In genomic region chr22:43637861-43638260, GRCh38 we compare ENCODE assay signal across 34 cellular contexts.
DNase-seq lines count a peak whose midpoint lies in the region; ATAC-seq and TF ChIP-seq lines count a peak whose summit lies in the region.
"Had no signal": no experiment of that assay in that cellular context is flagged by ENCODE, and none has a peak within 500 bp of the region (broad histone marks: within the 10 kb centered on the region; RNA-seq: fewer than 3 reads in every experiment).

No MANE protein-coding gene starts in this region.

- no peaks in the 10 kb centered on the region for H3K79me1 ChIP-seq in neuronal stem cell (ENCODE audit: low read depth, low read length)

- H3K27me3 ChIP-seq in GM23338 (ENCODE audit: insufficient read depth) (no peaks in the 10 kb centered on the region), neuronal stem cell (ENCODE audit: control insufficient read depth in 3 of 3, insufficient read depth in 3 of 3, low read depth in 1 of 3, low read length in 3 of 3) (peaks cover 0 to 2% (median 0%) of the 10 kb centered on the region in 3 experiments)
- H3K27me3 ChIP-seq: BLaER1; BLaER1 treated with 17β-estradiol and CSF1 and Interleukin-3, amounts not matched to agents 10 nM and 100 nM had no signal

- H3K9ac ChIP-seq in neuronal stem cell (ENCODE audit: low read depth, low read length, poor library complexity): no peak overlapping the region
- H3K9ac ChIP-seq: BLaER1; BLaER1 treated with 17β-estradiol and CSF1 and Interleukin-3, amounts not matched to agents 10 nM and 100 nM had no signal

- H3K4me3 ChIP-seq in GM23338 (no peak overlapping the region), neuronal stem cell (ENCODE audit: low read length in 2 of 2) (no peak overlapping the region)
- H3K4me3 ChIP-seq: A549; BLaER1; BLaER1 treated with 17β-estradiol and CSF1 and Interleukin-3, amounts not matched to agents 10 nM and 100 nM had no signal

- no peak overlapping the region for H4K91ac ChIP-seq in neuronal stem cell (ENCODE audit: low read depth, low read length, poor library complexity)

- H3K18ac ChIP-seq in neuronal stem cell (ENCODE audit: low read length): no peak overlapping the region

- H3K36me3 ChIP-seq in GM23338 (ENCODE audit: insufficient read depth) (no peaks in the 10 kb centered on the region), neuronal stem cell (replicated peaks in 1 of 2; ENCODE audit: control insufficient read depth in 2 of 2, insufficient read depth in 2 of 2, low read length in 2 of 2) (no peaks in the 10 kb centered on the region)
- H3K36me3 ChIP-seq: BE2C; BLaER1; BLaER1 treated with 17β-estradiol and CSF1 and Interleukin-3, amounts not matched to agents 10 nM and 100 nM had no signal

- H3K9me2 ChIP-seq in GM23338 (ENCODE audit: insufficient read depth): no peaks in the 10 kb centered on the region

- H3K36me3 Mint-ChIP-seq in GM23338 (ENCODE audit: low read depth): peaks cover 6% of the 10 kb centered on the region
- H3K36me3 Mint-ChIP-seq in osteocyte (ENCODE audit: unreplicated experiment): peaks cover 2% of the 10 kb centered on the region
- H3K36me3 Mint-ChIP-seq in type B pancreatic cell: peaks cover 5% of the 10 kb centered on the region
- no peaks in the 10 kb centered on the region for H3K36me3 Mint-ChIP-seq in activated T-helper 17 cell treated with anti-CD3 and anti-CD28 coated beads, Interleukin-2, amount 50 U/mL, for 72 hours (ENCODE audit: low read depth)
- H3K36me3 Mint-ChIP-seq: CD14-positive monocyte; CD8-positive, alpha-beta memory T cell; CD8-positive, alpha-beta T cell had no signal

- H3K4me2 ChIP-seq in GM23338: no peak overlapping the region
- no peak overlapping the region for H3K4me2 ChIP-seq in neuronal stem cell (ENCODE audit: insufficient read depth, low read length, poor library complexity, severe bottlenecking)
- H3K4me2 ChIP-seq: A549; BLaER1; BLaER1 treated with 17β-estradiol and CSF1 and Interleukin-3, amounts not matched to agents 10 nM and 100 nM had no signal

- DNase-seq in GM23338 (ENCODE audit: low spot score) (no peak), neuronal stem cell (ENCODE audit: low spot score) (no peak), osteocyte (ENCODE audit: extremely low spot score, unreplicated experiment) (peak; percentile 78), type B pancreatic cell (ENCODE audit: extremely low spot score, unreplicated experiment) (peak; percentile 32), EL (no peak), activated gamma-delta T cell (lab: John Stamatoyannopoulos, UW) (no peak), activated T-cell treated with anti-CD3 and anti-CD28 coated beads for 4 hours (no peak)
- DNase-seq: 8988T; ACHN; AML-193; BE2C; C1 segment of cervical spinal cord; Caco-2; Calu3; CD4-positive, alpha-beta memory T cell; CD4-positive, alpha-beta T cell; CD4-positive, CD25-positive, alpha-beta regulatory T cell; CD8-positive, alpha-beta memory T cell; CD8-positive, alpha-beta T cell; COR-L47; DMS 273 treated with DMSO at 0.1 percent for 48 hours; DMS153; DMS53; DMS79; DMS79 treated with DMSO at 0.1 percent for 48 hours; DND-41 had no signal

- H3K27ac ChIP-seq in GM23338 (ENCODE audit: low read depth) (no peak overlapping the region), neuronal stem cell (replicated peaks; ENCODE audit: low read length) (no peak overlapping the region)
- H3K27ac ChIP-seq: 22Rv1; A549; BLaER1; BLaER1 treated with 17β-estradiol and CSF1 and Interleukin-3, amounts not matched to agents 10 nM and 100 nM; C4-2B had no signal

- H3K27me3 Mint-ChIP-seq in GM23338 (ENCODE audit: insufficient read depth, low read depth, poor library complexity) (no peaks in the 10 kb centered on the region), osteocyte (ENCODE audit: unreplicated experiment) (peaks cover 4% of the 10 kb centered on the region), type B pancreatic cell (no peaks in the 10 kb centered on the region)
- H3K27me3 Mint-ChIP-seq in activated T-helper 17 cell treated with anti-CD3 and anti-CD28 coated beads, Interleukin-2, amount 50 U/mL, for 72 hours: peaks cover 13% of the 10 kb centered on the region

- H3K27ac Mint-ChIP-seq in GM23338 (no peak overlapping the region), osteocyte (ENCODE audit: unreplicated experiment) (no peak overlapping the region), type B pancreatic cell (no peak overlapping the region)
- no peak overlapping the region for H3K27ac Mint-ChIP-seq in activated T-helper 17 cell treated with anti-CD3 and anti-CD28 coated beads, Interleukin-2, amount 50 U/mL, for 72 hours
- H3K27ac Mint-ChIP-seq: B cell; CD14-positive monocyte; CD4-positive, alpha-beta memory T cell; CD4-positive, alpha-beta T cell; CD4-positive, CD25-positive, alpha-beta regulatory T cell; CD8-positive, alpha-beta T cell had no signal

- TF ChIP-seq CTCF in GM23338 (conservative IDR thresholded peaks at IDR 0.05; ENCODE audit: low read depth in 2 of 2) (no peak), osteocyte (IDR thresholded peaks at IDR 0.05) (no peak), type B pancreatic cell (conservative IDR thresholded peaks at IDR 0.05) (no peak)

- H3K4me1 Mint-ChIP-seq in GM23338 (no peaks in the 10 kb centered on the region), osteocyte (ENCODE audit: unreplicated experiment) (no peaks in the 10 kb centered on the region), type B pancreatic cell (ENCODE audit: unreplicated experiment) (no peaks in the 10 kb centered on the region)
- H3K4me1 Mint-ChIP-seq in activated T-helper 17 cell treated with anti-CD3 and anti-CD28 coated beads, Interleukin-2, amount 50 U/mL, for 72 hours: no peaks in the 10 kb centered on the region
- H3K4me1 Mint-ChIP-seq: B cell; CD14-positive monocyte; CD4-positive, alpha-beta memory T cell; CD4-positive, CD25-positive, alpha-beta regulatory T cell; CD8-positive, alpha-beta memory T cell had no signal

- no peaks in the 10 kb centered on the region for H3K79me2 ChIP-seq in GM23338 (replicated peaks; ENCODE audit: insufficient read depth)

- no peak overlapping the region for H2AK5ac ChIP-seq in neuronal stem cell (ENCODE audit: low read depth, low read length)

- peaks cover 12% of the 10 kb centered on the region for H3K9me3 Mint-ChIP-seq in GM23338
- H3K9me3 Mint-ChIP-seq in osteocyte (ENCODE audit: unreplicated experiment): peaks cover 23% of the 10 kb centered on the region
- peaks cover 6% of the 10 kb centered on the region for H3K9me3 Mint-ChIP-seq in type B pancreatic cell
- H3K9me3 Mint-ChIP-seq in activated T-helper 17 cell treated with anti-CD3 and anti-CD28 coated beads, Interleukin-2, amount 50 U/mL, for 72 hours: peaks cover 9% of the 10 kb centered on the region

- no peak overlapping the region for H3K4ac ChIP-seq in neuronal stem cell (ENCODE audit: low read length)

- ATAC-seq in GM23338: no peak
- no peak for ATAC-seq in activated T-helper 17 cell treated with anti-CD3 and anti-CD28 coated beads, Interleukin-2, amount 50 U/mL, for 72 hours (replicated peaks)
- ATAC-seq: A549; CD8-positive, alpha-beta T cell had no signal

- H3F3A ChIP-seq in GM23338 (replicated peaks; ENCODE audit: low read depth): no peaks in the 10 kb centered on the region

- H3K4me1 ChIP-seq in GM23338 (ENCODE audit: insufficient read depth) (no peaks in the 10 kb centered on the region), neuronal stem cell (ENCODE audit: control insufficient read depth in 2 of 2, insufficient read depth in 1 of 2, low read depth in 1 of 2, low read length in 2 of 2) (peaks cover 0 to 7% of the 10 kb centered on the region in 2 donors)
- H3K4me1 ChIP-seq: A549, BE2C, Caco-2 had no signal

- H3K23ac ChIP-seq in neuronal stem cell (ENCODE audit: low read depth, low read length, poor library complexity): no peak overlapping the region

- H2AFZ ChIP-seq in GM23338: peak overlapping the region; percentile 23; the same call in 1 of the 2 replicates
- peak overlapping the region; percentile 65 for H2AFZ ChIP-seq in neuronal stem cell (ENCODE audit: low read length)

- H2BK5ac ChIP-seq in neuronal stem cell (ENCODE audit: low read length): no peak overlapping the region

- H4K8ac ChIP-seq in neuronal stem cell (ENCODE audit: low read depth, low read length): no peak overlapping the region

- no peaks in the 10 kb centered on the region for H4K20me1 ChIP-seq in GM23338 (replicated peaks; ENCODE audit: insufficient read depth)
- H4K20me1 ChIP-seq: BLaER1; BLaER1 treated with 17β-estradiol and CSF1 and Interleukin-3, amounts not matched to agents 10 nM and 100 nM had no signal

- H3K4me3 Mint-ChIP-seq in GM23338 (no peak overlapping the region), osteocyte (ENCODE audit: unreplicated experiment) (no peak overlapping the region), type B pancreatic cell (no peak overlapping the region)
- H3K4me3 Mint-ChIP-seq in activated T-helper 17 cell treated with anti-CD3 and anti-CD28 coated beads, Interleukin-2, amount 50 U/mL, for 72 hours: no peak overlapping the region
- H3K4me3 Mint-ChIP-seq: B cell; CD14-positive monocyte; CD4-positive, alpha-beta T cell; CD4-positive, CD25-positive, alpha-beta regulatory T cell; CD8-positive, alpha-beta memory T cell; CD8-positive, alpha-beta T cell had no signal

- no CpG with 5 or more reads among the region's 11 CpGs for WGBS in neuronal stem cell (ENCODE audit: extremely low coverage in 2 of 2, insufficient read length in 2 of 2, insufficient replicate concordance in 1 of 2), 2 donors

- no peak overlapping the region for H2BK15ac ChIP-seq in neuronal stem cell (ENCODE audit: low read length)

- no peak overlapping the region for H3K14ac ChIP-seq in neuronal stem cell (ENCODE audit: low read length)

- H3K9me3 ChIP-seq in neuronal stem cell (replicated peaks in 1 of 2; ENCODE audit: control insufficient read depth in 2 of 2, insufficient read depth in 1 of 2, low read depth in 1 of 2, low read length in 2 of 2): peaks cover 4 to 7% of the 10 kb centered on the region in 2 donors
- H3K9me3 ChIP-seq: BE2C had no signal

- H2BK12ac ChIP-seq in neuronal stem cell (ENCODE audit: low read length): no peak overlapping the region

- H2BK120ac ChIP-seq in neuronal stem cell (ENCODE audit: low read depth, low read length): no peak overlapping the region

Comparison
In these comparisons a context has a peak if more than half of its experiments do, and no peak if none do; other contexts are left out.
1. DNase-seq: peak in osteocyte (single experiment) and type B pancreatic cell (single experiment); none in GM23338 (single experiment), neuronal stem cell (single experiment), EL (single experiment), activated gamma-delta T cell (single experiment) and activated T-cell treated with anti-CD3 and anti-CD28 coated beads for 4 hours (single experiment).